Comparison of ENCODE assay signal across 21 cellular contexts in genomic region chr18:60358516-60358915, GRCh38. TPM values are rescaled to one million over a fixed set of nuclear protein-coding genes. Genes with fewer than 3 reads are reported as not detected.
A peak's percentile ranks its signal among the peaks of the same experiment; 100 is the strongest.
DNase-seq lines count a peak whose midpoint lies in the region; ATAC-seq and TF ChIP-seq lines count a peak whose summit lies in the region.
"Had no signal": no experiment of that assay in that cellular context is flagged by ENCODE, and none has a peak within 500 bp of the region (broad histone marks: within the 10 kb centered on the region; RNA-seq: fewer than 3 reads in every experiment).

No MANE protein-coding gene starts in this region.

- WGBS in right cardiac atrium = 74% methylated on average over 1 of the region's 1 CpG
- WGBS in transverse colon (ENCODE audit: low coverage in 1 of 2), 2 donors = 70 to 82% methylated on average over 1 of the region's 1 CpG

- TF ChIP-seq CTCF in foreskin keratinocyte (conservative IDR thresholded peaks at IDR 0.05) = no peak
- no peak for TF ChIP-seq CTCF in transverse colon (IDR thresholded peaks at IDR 0.05)

- H3K4me3 ChIP-seq in right cardiac atrium (ENCODE audit: low read length) (no peak overlapping the region), transverse colon (no peak overlapping the region)

- no peak overlapping the region for H3K27ac ChIP-seq in foreskin keratinocyte
- no peak overlapping the region for H3K27ac ChIP-seq in right cardiac atrium (ENCODE audit: low read length)
- H3K27ac ChIP-seq in transverse colon = no peak overlapping the region
- H3K27ac ChIP-seq: C4-2B had no signal

- no peaks in the 10 kb centered on the region for H3K9me3 ChIP-seq in right cardiac atrium (ENCODE audit: control insufficient read depth, low read length)
- H3K9me3 ChIP-seq in transverse colon = no peaks in the 10 kb centered on the region

- peak; percentile 89 for ATAC-seq in foreskin keratinocyte
- no peak for ATAC-seq in HG03469 (IDR thresholded peaks at IDR 0.05; ENCODE audit: unreplicated experiment)
- ATAC-seq in right cardiac atrium = no peak
- ATAC-seq: natural killer cell; stimulated activated naive CD8-positive, alpha-beta T cell treated with anti-CD3 and anti-CD28 coated beads, Interleukin-15, amount 100 ng/mL, for 72 hours; T-cell had no signal

- peak; percentile 29 for DNase-seq in A172 (ENCODE audit: low spot score)
- peak; percentile 23 for DNase-seq in HS-27A (ENCODE audit: low read depth)
- DNase-seq in amniotic epithelial cell (ENCODE audit: low read depth) = peak; percentile 12
- peak; percentile 37 to 70 for DNase-seq in foreskin keratinocyte
- DNase-seq in activated naive CD4-positive, alpha-beta T cell treated with Interleukin-2 at 50 U/mL for 16 hours = no peak
- no peak for DNase-seq in right cardiac atrium
- no peak for DNase-seq in transverse colon
- DNase-seq: activated CD4-positive, alpha-beta T cell treated with anti-CD3 and anti-CD28 coated beads, Interleukin-2, amount 10 ng/mL, durations not matched to agents 24 days and 14 days; activated effector memory CD4-positive, alpha-beta T cell treated with Interleukin-2 at 50 U/mL for 16 hours; amygdala; H9; kidney glomerular epithelial cell; natural killer cell; NCI-H1105; NCI-H524 treated with DMSO at 0.1 percent for 48 hours; Right ventricle myocardium superior; stimulated activated naive CD8-positive, alpha-beta T cell treated with anti-CD3 and anti-CD28 coated beads, Interleukin-15, amount 100 ng/mL, for 72 hours; T-cell had no signal

- intact Hi-C loops in right cardiac atrium (cut with DNase I) = no loop called here
- intact Hi-C loops in transverse colon (cut with DNase I; ENCODE audit: low total_unique reads) = no loop called here

- H3K4me1 ChIP-seq in foreskin keratinocyte = peaks cover 3% of the 10 kb centered on the region
- H3K4me1 ChIP-seq in right cardiac atrium (ENCODE audit: control insufficient read depth, insufficient read depth, low read length) = no peaks in the 10 kb centered on the region
- no peaks in the 10 kb centered on the region for H3K4me1 ChIP-seq in transverse colon

- H3K36me3 ChIP-seq in transverse colon = no peaks in the 10 kb centered on the region

- TF ChIP-seq EP300 in transverse colon (IDR thresholded peaks at IDR 0.05; ENCODE audit: low read depth) = no peak

- in situ Hi-C loops in transverse colon (cut with MboI; ENCODE audit: low pct_ligation_motif_present in 1 of 4, low pct_unique_long_range_greater_than_20kb in 1 of 4, low sequenced_read_pairs in 3 of 4) = no loop called here

- TF ChIP-seq POLR2A in transverse colon (IDR thresholded peaks at IDR 0.05) = no peak

- no peaks in the 10 kb centered on the region for H3K27me3 ChIP-seq in foreskin keratinocyte
- H3K27me3 ChIP-seq in right cardiac atrium (ENCODE audit: control insufficient read depth, insufficient read depth) = no peaks in the 10 kb centered on the region
- no peaks in the 10 kb centered on the region for H3K27me3 ChIP-seq in transverse colon

RNA-seq across cellular contexts. Expression of gene MC4R, which starts 14.1 kb away (rescaled TPM):
- total RNA-seq in A172 (2014; rRNA removed; shearing (Covaris generic)) = 2.7 and 3.9 TPM in 2 replicates
- total RNA-seq in foreskin keratinocyte (not detected in 2 replicates), right cardiac atrium (not detected), transverse colon (not detected)
- polyA plus RNA-seq in foreskin keratinocyte (not detected in 2 replicates), right cardiac atrium (not detected)
- total RNA-seq: activated CD4-positive, alpha-beta T cell treated with anti-CD3 and anti-CD28 coated beads, Interleukin-2, amount 10 ng/mL, durations not matched to agents 24 days and 14 days; H9; HT-29; natural killer cell; Right ventricle myocardium superior; T-cell had no signal

Comparison
In these comparisons a context has a peak if more than half of its experiments do, and no peak if none do; other contexts are left out.
1. DNase-seq: peak in A172 (single experiment), HS-27A (single experiment), amniotic epithelial cell (single experiment) and foreskin keratinocyte (2 of 2); none in activated naive CD4-positive, alpha-beta T cell treated with Interleukin-2 at 50 U/mL for 16 hours (single experiment), right cardiac atrium (0 of 3) and transverse colon (single experiment).